ENCODE assay signal across 14 cellular contexts in genomic region chr2:127643698-127644660, GRCh38. TPM values are rescaled to one million over a fixed set of nuclear protein-coding genes. Genes with fewer than 3 reads are reported as not detected.
A peak's percentile ranks its signal among the peaks of the same experiment; 100 is the strongest.
DNase-seq lines count a peak whose midpoint lies in the region; ATAC-seq and TF ChIP-seq lines count a peak whose summit lies in the region.
"Had no signal": no experiment of that assay in that cellular context is flagged by ENCODE, and none has a peak within 500 bp of the region (broad histone marks: within the 10 kb centered on the region; RNA-seq: fewer than 3 reads in every experiment).

No MANE protein-coding gene starts in this region.

- DNase-seq in DND-41 (peak; percentile 30), esophagus muscularis mucosa (ENCODE audit: extremely low spot score) (no peak), sigmoid colon (no peak), gastrocnemius medialis (no peak)
- DNase-seq: activated T-cell treated with anti-CD3 and anti-CD28 coated beads for 4 hours; mammary epithelial cell; MV-4-11; stimulated activated naive CD8-positive, alpha-beta T cell treated with anti-CD3 and anti-CD28 coated beads, Interleukin-15, Interleukin-2, amounts not matched to agents 100 U/mL and 50 U/mL, for 24 hours had no signal

- H3K4me2 ChIP-seq in DND-41 (ENCODE audit: insufficient read depth, low read length): no peak overlapping the region
- H3K4me2 ChIP-seq in Loucy (ENCODE audit: low read depth, low read length, poor library complexity, severe bottlenecking): no peak overlapping the region

- H3K79me2 ChIP-seq in DND-41 (ENCODE audit: insufficient read depth, low read length): peaks cover 31% of the 10 kb centered on the region
- H3K79me2 ChIP-seq in Loucy (ENCODE audit: insufficient read depth, low read length): peaks cover 21% of the 10 kb centered on the region; the same call in 1 of the 2 replicates

- no peak overlapping the region for H3K4me3 ChIP-seq in DND-41 (ENCODE audit: low read depth in 1 of 2, low read length in 2 of 2)
- no peak overlapping the region for H3K4me3 ChIP-seq in Loucy (ENCODE audit: low read length, poor library complexity, severe bottlenecking)
- no peak overlapping the region for H3K4me3 ChIP-seq in esophagus muscularis mucosa
- no peak overlapping the region for H3K4me3 ChIP-seq in sigmoid colon
- no peak overlapping the region for H3K4me3 ChIP-seq in gastrocnemius medialis

- H4K20me1 ChIP-seq in DND-41 (ENCODE audit: insufficient read depth, low read length): no peaks in the 10 kb centered on the region
- H4K20me1 ChIP-seq in Loucy (ENCODE audit: insufficient read depth, low read length, poor library complexity, severe bottlenecking): no peaks in the 10 kb centered on the region

- H3K27ac ChIP-seq in DND-41 (ENCODE audit: low read length) (peak overlapping the region; percentile 97), esophagus muscularis mucosa (replicated peaks in 1 of 4) (peak overlapping the region; percentile 58 to 84 (median 80)), sigmoid colon (peak overlapping the region; percentile 57 to 97 (median 92)), gastrocnemius medialis (peak overlapping the region in 1 of 4 donors; percentile 31)
- H3K27ac ChIP-seq: C4-2B had no signal

- WGBS in esophagus muscularis mucosa: 76% methylated on average over 11 of the region's 20 CpGs
- 88 to 92% methylated on average over 20 of the region's 20 CpGs for WGBS in sigmoid colon, 2 donors

- H3K4me1 ChIP-seq in DND-41 (ENCODE audit: insufficient read depth, low read length) (peaks cover 84% of the 10 kb centered on the region), Loucy (ENCODE audit: insufficient read depth, low read length, poor library complexity, severe bottlenecking) (peaks cover 62% of the 10 kb centered on the region), esophagus muscularis mucosa (peaks cover 88 to 99% (median 98%) of the 10 kb centered on the region in 4 donors), sigmoid colon (peaks cover 0 to 97% (median 88%) of the 10 kb centered on the region in 4 donors), gastrocnemius medialis (peaks cover 0 to under 1% of the 10 kb centered on the region in 2 donors)

- H3K9ac ChIP-seq in DND-41 (ENCODE audit: low read depth, low read length) (peak overlapping the region; percentile 86; the same call in 1 of the 2 replicates), Loucy (ENCODE audit: low read depth, low read length, poor library complexity, severe bottlenecking) (peak overlapping the region; percentile 38)

- H3K27me3 ChIP-seq in DND-41 (ENCODE audit: insufficient read depth, low read length, poor library complexity) (no peaks in the 10 kb centered on the region), Loucy (ENCODE audit: insufficient read depth, low read length, poor library complexity, severe bottlenecking) (no peaks in the 10 kb centered on the region), esophagus muscularis mucosa (no peaks in the 10 kb centered on the region), sigmoid colon (no peaks in the 10 kb centered on the region), gastrocnemius medialis (no peaks in the 10 kb centered on the region)

- in situ Hi-C loops in gastrocnemius medialis (cut with MboI; ENCODE audit: low sequenced_read_pairs in 4 of 4): no loop called here

- intact Hi-C loops in esophagus muscularis mucosa (cut with DNase I) (no loop called here), sigmoid colon (cut with DNase I) (no loop called here), gastrocnemius medialis (cut with DNase I; ENCODE audit: low total_unique reads) (no loop called here)

- H2AFZ ChIP-seq in DND-41 (ENCODE audit: low read depth, low read length) (no peak overlapping the region), Loucy (ENCODE audit: low read length) (no peak overlapping the region)

- H3K36me3 ChIP-seq in DND-41 (ENCODE audit: insufficient read depth, low read length) (peaks cover 20% of the 10 kb centered on the region), Loucy (ENCODE audit: insufficient read depth, low read length) (no peaks in the 10 kb centered on the region), esophagus muscularis mucosa (peaks cover 18 to 82% (median 59%) of the 10 kb centered on the region in 4 donors), sigmoid colon (peaks cover 28 to 70% (median 41%) of the 10 kb centered on the region in 4 donors), gastrocnemius medialis (no peaks in the 10 kb centered on the region)

- H3K9me3 ChIP-seq in DND-41 (ENCODE audit: insufficient read depth, low read length, severe bottlenecking) (no peaks in the 10 kb centered on the region), Loucy (ENCODE audit: insufficient read depth, low read depth, low read length) (no peaks in the 10 kb centered on the region), esophagus muscularis mucosa (no peaks in the 10 kb centered on the region), sigmoid colon (no peaks in the 10 kb centered on the region), gastrocnemius medialis (no peaks in the 10 kb centered on the region)

- TF ChIP-seq POLR2A in esophagus muscularis mucosa (IDR thresholded peaks at IDR 0.05; ENCODE audit: low read depth): no peak
- no peak for TF ChIP-seq POLR2A in sigmoid colon (IDR thresholded peaks at IDR 0.05)
- TF ChIP-seq POLR2A in gastrocnemius medialis (IDR thresholded peaks at IDR 0.05): no peak

- H3F3A ChIP-seq in Loucy (ENCODE audit: low read depth): no peaks in the 10 kb centered on the region

- no peak for TF ChIP-seq EP300 in esophagus muscularis mucosa (IDR thresholded peaks at IDR 0.05)
- no peak for TF ChIP-seq EP300 in sigmoid colon (IDR thresholded peaks at IDR 0.05)

- H3K9me2 ChIP-seq in Loucy (replicated peaks; ENCODE audit: low read depth, low read length): no peaks in the 10 kb centered on the region

- ATAC-seq in DND-41 (ENCODE audit: insufficient read depth, low read depth) (no peak), HG02938 (IDR thresholded peaks at IDR 0.05; ENCODE audit: unreplicated experiment) (no peak), GM18867 (IDR thresholded peaks at IDR 0.05; ENCODE audit: unreplicated experiment) (no peak), gastrocnemius medialis (no peak), HG02610 (IDR thresholded peaks at IDR 0.05; ENCODE audit: unreplicated experiment) (no peak)
- ATAC-seq: stimulated activated naive CD8-positive, alpha-beta T cell treated with anti-CD3 and anti-CD28 coated beads, Interleukin-15, Interleukin-2, amounts not matched to agents 100 U/mL and 50 U/mL, for 24 hours had no signal

- no peak for TF ChIP-seq CTCF in DND-41 (IDR thresholded peaks at IDR 0.05; ENCODE audit: borderline replicate concordance, extremely low read depth, low read length, poor library complexity, severe bottlenecking)
- peak; percentile 50 for TF ChIP-seq CTCF in Loucy (conservative IDR thresholded peaks at IDR 0.05; ENCODE audit: low read length)
- TF ChIP-seq CTCF in esophagus muscularis mucosa (IDR thresholded peaks at IDR 0.05): peak in 1 of 3 experiments; percentile 28
- TF ChIP-seq CTCF in sigmoid colon (IDR thresholded peaks at IDR 0.05): no peak
- no peak for TF ChIP-seq CTCF in gastrocnemius medialis (IDR thresholded peaks at IDR 0.05 in 4 of 5, conservative IDR thresholded peaks at IDR 0.05 in 1 of 5)

RNA-seq across cellular contexts. Expression of gene GPR17, which starts 2.0 kb away (rescaled TPM):
- total RNA-seq in esophagus muscularis mucosa (under 1 TPM in 1 of 4 donors, not detected in 3; 0.40 TPM), sigmoid colon (1 to 10 TPM in 1 of 4 donors, under 1 TPM in 2, not detected in 1; 0.36 to 1.4 (median 0.66) TPM), gastrocnemius medialis (under 1 TPM in 1 of 4 donors, not detected in 3; 0.20 TPM)
- under 1 TPM in 2 of 3 donors, not detected in 1; 0.48 to 0.60 TPM for polyA plus RNA-seq in sigmoid colon
- total RNA-seq: mammary epithelial cell, NCI-H460 had no signal
- polyA plus RNA-seq: mammary epithelial cell had no signal

RNA-seq across cellular contexts. Expression of gene LIMS2, which starts 31.4 kb away (rescaled TPM):
- total RNA-seq in esophagus muscularis mucosa: 100 to 1,000 TPM in 3 of 4 donors, 10 to 100 TPM in 1; 99.2 to 342 (median 175) TPM
- 100 to 1,000 TPM; 125 to 357 (median 195) TPM for total RNA-seq in sigmoid colon
- polyA plus RNA-seq in sigmoid colon: 10 to 100 TPM in 2 of 3 donors, 1 to 10 TPM in 1; 3.2 to 40.6 (median 17.4) TPM
- 10 to 100 TPM in 2 of 4 donors, 1 to 10 TPM in 2; 5.3 to 15.5 (median 9.9) TPM for total RNA-seq in gastrocnemius medialis
- total RNA-seq: NCI-H460 had no signal

RNA-seq across cellular contexts. Expression of gene SFT2D3, which starts 57.3 kb away (rescaled TPM):
- total RNA-seq in esophagus muscularis mucosa: 10 to 100 TPM in 1 of 4 donors, 1 to 10 TPM in 3; 5.8 to 11.8 (median 9.4) TPM
- 1 to 10 TPM; 5.6 to 8.6 (median 7.9) TPM for total RNA-seq in sigmoid colon
- 1 to 10 TPM; 1.4 to 6.5 (median 1.8) TPM for polyA plus RNA-seq in sigmoid colon
- total RNA-seq in gastrocnemius medialis: 1 to 10 TPM; 3.0 to 5.5 (median 3.5) TPM

Comparison
In these comparisons a context has a peak if more than half of its experiments do, and no peak if none do; other contexts are left out.
1. RNA of gene LIMS2, which starts 31.4 kb away (total RNA-seq): 125 to 357 TPM in sigmoid colon and 99.2 to 342 TPM in esophagus muscularis mucosa; 5.3 to 15.5 TPM in gastrocnemius medialis; every median in the first group is over 4 times any median in the second.